In the genomic region with DNA sequence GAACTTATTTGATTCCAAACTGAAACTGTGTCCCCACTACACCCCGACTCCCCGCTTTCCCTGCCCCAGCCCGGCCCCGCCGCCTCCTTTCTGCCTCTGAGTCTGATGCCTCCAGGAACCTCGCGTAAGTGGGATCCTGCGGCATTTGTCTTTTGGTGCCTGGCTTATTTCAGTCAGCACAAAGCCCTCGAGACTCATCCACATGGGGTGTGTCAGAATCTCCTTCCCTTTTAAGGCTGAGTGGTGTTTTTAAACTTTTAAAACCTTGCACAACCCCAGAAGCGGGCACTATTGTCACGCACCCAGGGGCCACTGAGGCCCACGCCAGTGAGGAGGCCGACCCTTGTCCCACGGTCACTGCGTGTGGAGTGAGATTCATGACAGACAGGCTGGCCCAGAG, we compare ENCODE assay signal across 8 cellular contexts.
DNase-seq lines count a peak whose midpoint lies in the region; ATAC-seq and TF ChIP-seq lines count a peak whose summit lies in the region.
"Not testable (repeated sequence)": the region's sequence is repeated elsewhere in the genome, so short reads cannot be mapped to it uniquely, and the experiment has no call there.

No MANE protein-coding gene starts in this region.

- H3K27ac ChIP-seq in ACC112 (ENCODE audit: low read depth, low read length) (peak overlapping the region; percentile 95), adrenal gland (peak overlapping the region in 4 of 5 donors; percentile 23 to 73 (median 49)), esophagus muscularis mucosa (replicated peaks in 1 of 4) (peak overlapping the region; percentile 82 to 87 (median 84)), lower lobe of right lung (peak overlapping the region; percentile 46), testis (peak overlapping the region; percentile 18 to 70)

- TF ChIP-seq POLR2A in adrenal gland (IDR thresholded peaks at IDR 0.05); esophagus muscularis mucosa (IDR thresholded peaks at IDR 0.05; ENCODE audit: low read depth); testis (IDR thresholded peaks at IDR 0.05): not testable (repeated sequence)

- H2AFZ ChIP-seq in ACC112 (ENCODE audit: low read length, unreplicated experiment): not testable (repeated sequence)

- not testable (repeated sequence) for H3K9me3 Mint-ChIP-seq in IgD-negative memory B cell

- not testable (repeated sequence) for H3K4me1 ChIP-seq in ACC112 (ENCODE audit: control insufficient read depth, insufficient read depth, low read length, unreplicated experiment); lower lobe of right lung
- peaks cover 0 to 18% of the 10 kb centered on the region in 2 donors for H3K4me1 ChIP-seq in adrenal gland (replicated peaks in 1 of 2)
- peaks cover 0 to 71% (median 63%) of the 10 kb centered on the region in 4 donors for H3K4me1 ChIP-seq in esophagus muscularis mucosa
- H3K4me1 ChIP-seq in testis: peaks cover 14% of the 10 kb centered on the region

- not testable (repeated sequence) for TF ChIP-seq CTCF in adrenal gland (IDR thresholded peaks at IDR 0.05); esophagus muscularis mucosa (IDR thresholded peaks at IDR 0.05); lower lobe of right lung (IDR thresholded peaks at IDR 0.05); testis (IDR thresholded peaks at IDR 0.05)

- not testable (repeated sequence) for H3K4me1 Mint-ChIP-seq in IgD-negative memory B cell

- peak overlapping the region in 2 of 3 donors; percentile 50 to 67 for H3K27ac Mint-ChIP-seq in IgD-negative memory B cell

- H3K27me3 Mint-ChIP-seq in IgD-negative memory B cell: not testable (repeated sequence)

- H3K9me3 ChIP-seq in adrenal gland (replicated peaks in 1 of 3); esophagus muscularis mucosa; lower lobe of right lung; testis: not testable (repeated sequence)

- peak; percentile 36 to 47 for ATAC-seq in left cardiac atrium
- ATAC-seq in lower lobe of right lung: peak; percentile 13 to 28

- intact Hi-C loops in adrenal gland (cut with DNase I); esophagus muscularis mucosa (cut with DNase I); left cardiac atrium (cut with DNase I); lower lobe of right lung (cut with DNase I); posterior vena cava (cut with DNase I); testis (cut with DNase I; ENCODE audit: low total_unique reads): not testable (repeated sequence)

- peaks cover 12% of the 10 kb centered on the region for H3K36me3 Mint-ChIP-seq in IgD-negative memory B cell

- 75 to 79% (median 76%) methylated on average over 12 to 15 of the region's 15 CpGs for WGBS in adrenal gland, 4 donors
- 32% methylated on average over 15 of the region's 15 CpGs for WGBS in esophagus muscularis mucosa
- WGBS in testis, 2 donors: 60 to 67% methylated on average over 15 of the region's 15 CpGs

- H3K79me2 ChIP-seq in ACC112 (ENCODE audit: control insufficient read depth, insufficient read depth, low read length, unreplicated experiment): not testable (repeated sequence)

- DNase-seq in adrenal gland: peak in 3 of 7 donors; percentile 15 to 54 (median 24)
- DNase-seq in esophagus muscularis mucosa (ENCODE audit: extremely low spot score); left cardiac atrium; lower lobe of right lung; testis: not testable (repeated sequence)
- DNase-seq in posterior vena cava (ENCODE audit: low spot score): peak; percentile 80

- not testable (repeated sequence) for H3K36me3 ChIP-seq in ACC112 (ENCODE audit: insufficient read depth, low read length); adrenal gland (replicated peaks in 1 of 2); esophagus muscularis mucosa; lower lobe of right lung; testis (ENCODE audit: low read depth, missing control alignments)

- not testable (repeated sequence) for TF ChIP-seq EP300 in esophagus muscularis mucosa (IDR thresholded peaks at IDR 0.05)

- H3K4me3 ChIP-seq in ACC112 (ENCODE audit: low read depth, low read length) (peak overlapping the region; percentile 47), esophagus muscularis mucosa (peak overlapping the region in 3 of 4 donors; percentile 5 to 15 (median 9))
- not testable (repeated sequence) for H3K4me3 ChIP-seq in adrenal gland, lower lobe of right lung, testis

- not testable (repeated sequence) for H3K27me3 ChIP-seq in ACC112 (ENCODE audit: insufficient read depth, low read length); adrenal gland; esophagus muscularis mucosa; lower lobe of right lung (ENCODE audit: low read depth); testis

- not testable (repeated sequence) for H3K4me3 Mint-ChIP-seq in IgD-negative memory B cell

Comparison
In these comparisons a context has a peak if more than half of its experiments do, and no peak if none do; other contexts are left out.
1. H3K27ac ChIP-seq: peak in every context shown above with its lines; median percentile 95 in ACC112; 84 in esophagus muscularis mucosa; 49 in adrenal gland; 46 in lower lobe of right lung; 44 in testis.